ENCODE assay signal across 18 cellular contexts in the genomic region with DNA sequence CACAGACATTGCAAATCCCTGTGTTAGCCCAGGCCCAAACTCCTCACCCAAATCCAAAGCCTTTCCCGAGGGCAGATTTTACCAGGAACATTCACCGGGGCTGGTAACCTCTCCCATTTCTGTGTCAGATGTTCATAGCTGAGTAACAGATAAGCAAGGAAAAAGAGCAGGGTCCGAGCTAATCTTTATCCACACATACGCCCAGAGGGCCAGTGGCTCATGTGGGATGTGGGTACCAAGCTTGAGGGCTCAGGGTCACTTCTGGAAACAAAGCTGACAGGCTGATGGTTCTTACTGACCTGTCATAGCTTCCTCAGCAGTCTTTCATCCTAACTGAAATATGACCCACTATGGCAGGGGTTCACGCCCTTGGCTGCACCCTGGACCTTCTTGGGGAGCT. TPM values are rescaled to one million over a fixed set of nuclear protein-coding genes. Genes with fewer than 3 reads are reported as not detected.
DNase-seq lines count a peak whose midpoint lies in the region; ATAC-seq, FAIRE-seq and TF ChIP-seq lines count a peak whose summit lies in the region.
"Had no signal": no experiment of that assay in that cellular context is flagged by ENCODE, and none has a peak within 500 bp of the region (broad histone marks: within the 10 kb centered on the region; RNA-seq: fewer than 3 reads in every experiment).

No MANE protein-coding gene starts in this region.

- H2AFZ ChIP-seq in KMS-11 (ENCODE audit: low read depth) (no peak overlapping the region), K562 (ENCODE audit: low read depth, low read length) (no peak overlapping the region)

- no peaks in the 10 kb centered on the region for H3K9me1 ChIP-seq in K562 (ENCODE audit: control insufficient read depth, insufficient read depth, low read length)

- no peak overlapping the region for H3K4me3 ChIP-seq in KMS-11 (IDR thresholded peaks at IDR 0.05; ENCODE audit: insufficient read depth, low read depth, low read length)
- no peak overlapping the region for H3K4me3 ChIP-seq in K562
- H3K4me3 ChIP-seq in lung, result no peak overlapping the region
- no peak overlapping the region for H3K4me3 ChIP-seq in stomach
- no peak overlapping the region for H3K4me3 ChIP-seq in lower leg skin (ENCODE audit: low read depth, poor library complexity, severe bottlenecking)
- H3K4me3 ChIP-seq: skin epidermis had no signal

- TF ChIP-seq CTCF in KMS-11 (conservative IDR thresholded peaks at IDR 0.05; ENCODE audit: low read depth, low read length) (no peak), K562 (IDR thresholded peaks at IDR 0.05 in 2 of 3, conservative IDR thresholded peaks at IDR 0.05 in 1 of 3; ENCODE audit: insufficient read depth in 2 of 3, low read depth in 1 of 3, low read length in 3 of 3) (no peak), lung (IDR thresholded peaks at IDR 0.05; ENCODE audit: control extremely low read depth, extremely low read depth) (no peak), stomach (IDR thresholded peaks at IDR 0.05) (no peak), lower leg skin (IDR thresholded peaks at IDR 0.05) (no peak)

- peak; percentile 52 for FAIRE-seq in K562 (lab: Jason Lieb, UNC)
- no peak for FAIRE-seq in urothelium cell line (lab: Jason Lieb, UNC)

- H3K4me1 ChIP-seq in KMS-11 (ENCODE audit: low read depth, poor library complexity, severe bottlenecking) (peaks cover 20% of the 10 kb centered on the region), K562 (replicated peaks in 1 of 2; ENCODE audit: control insufficient read depth in 2 of 2, insufficient read depth in 2 of 2, low read length in 2 of 2) (peaks cover 4 to 9% of the 10 kb centered on the region in 2 experiments; a peak in 2 of 5 replicates), lung (ENCODE audit: control insufficient read depth in 2 of 2, insufficient read depth in 2 of 2, low read length in 2 of 2) (peaks cover 0 to 17% of the 10 kb centered on the region in 2 donors), stomach (peaks cover 0 to 20% (median 12%) of the 10 kb centered on the region in 4 donors)

- H3K27ac ChIP-seq in KMS-11 (no peak overlapping the region), K562 (ENCODE audit: extremely low read depth, low read depth, low read length) (no peak overlapping the region), lung (ENCODE audit: low read depth in 1 of 2, low read length in 1 of 2) (peak overlapping the region; percentile 1 to 58), stomach (peak overlapping the region in 4 of 5 donors; percentile 0 to 56 (median 36))

- 0 out of 2 replicates have a peak overlapping the region, but pooled peaks have one; percentile 5 for H3K9ac ChIP-seq in KMS-11
- no peak overlapping the region; a peak in 1 of 4 replicates for H3K9ac ChIP-seq in K562 (ENCODE audit: insufficient read depth in 1 of 2, low read depth in 2 of 2, low read length in 2 of 2)

- 38% methylated on average over 5 of the region's 5 CpGs for WGBS in K562 (ENCODE audit: insufficient coverage, low coverage, missing lambda C conversion rate)
- WGBS in lung, 2 donors, result 95 to 96% methylated on average over 5 of the region's 5 CpGs
- 80 to 94% (median 89%) methylated on average over 5 of the region's 5 CpGs for WGBS in stomach, 5 donors
- WGBS in lower leg skin, 2 donors, result 90 to 91% methylated on average over 5 of the region's 5 CpGs

- ATAC-seq in K562, result peak; percentile 33
- ATAC-seq in lung (ENCODE audit: insufficient read depth, low FRiP score), result no peak
- ATAC-seq in GM21381 (IDR thresholded peaks at IDR 0.05; ENCODE audit: unreplicated experiment), result no peak

- TF ChIP-seq POLR2A in K562 (conservative IDR thresholded peaks at IDR 0.05) (no peak), stomach (IDR thresholded peaks at IDR 0.05) (no peak), lower leg skin (IDR thresholded peaks at IDR 0.05) (no peak)

- DNase-seq in K562 (ENCODE audit: extremely low read depth in 1 of 4, low spot score in 3 of 4), result peak in 2 of 4 experiments; percentile 28 to 54
- no peak for DNase-seq in lung (ENCODE audit: low spot score)
- DNase-seq in stomach, result no peak
- DNase-seq in urothelium cell line (ENCODE audit: low spot score), result no peak
- no peak for DNase-seq in lower leg skin (ENCODE audit: low spot score in 2 of 2)
- DNase-seq in A172 (ENCODE audit: low spot score), result no peak
- DNase-seq: activated B cell treated with CpG ODN at 0.5 μM for 24 hours; DMS 273 treated with DMSO at 0.1 percent for 48 hours; head of caudate nucleus; midbrain; NCI-H1694; occipital lobe; SHP77; stimulated activated CD4-positive, alpha-beta T cell treated with anti-CD3 and anti-CD28 coated beads, Interleukin-4, amount 100 ng/mL, for 24 hours; T-helper 2 cell had no signal

- no peak for TF ChIP-seq RAD21 in K562 (CRISPR knock-in tag; conservative IDR thresholded peaks at IDR 0.05 in 1 of 2, IDR thresholded peaks at IDR 0.05 in 1 of 2)

- no peaks in the 10 kb centered on the region for H4K20me1 ChIP-seq in KMS-11 (ENCODE audit: insufficient read depth)
- H4K20me1 ChIP-seq in K562 (replicated peaks; ENCODE audit: control insufficient read depth, insufficient read depth, low read length), result no peaks in the 10 kb centered on the region

- POLR2A ChIA-PET in K562 (lab: Yijun Ruan, JAX), result interaction anchor here (0.6 to 1.9 kb wide), 7 partner anchors 9 to 397 kb away, joined by 3 to 7 read pairs (median 3); a partner anchor contains a TSS

- no TSS peak for BruUV-seq in K562 (replicated peaks; lab: Mats Ljungman, UMichigan)

- no peak for TF ChIP-seq EP300 in K562 (IDR thresholded peaks at IDR 0.05; ENCODE audit: low read length)
- TF ChIP-seq EP300 in stomach (IDR thresholded peaks at IDR 0.05), result no peak

- H3K79me2 ChIP-seq in KMS-11 (ENCODE audit: insufficient read depth, low read depth) (no peaks in the 10 kb centered on the region), K562 (ENCODE audit: control insufficient read depth, insufficient read depth, low read length) (no peaks in the 10 kb centered on the region)

- in situ Hi-C loops in K562 (cut with MboI), result loop anchor here (25.0 kb wide), 1 partner anchor 929 kb away; a partner anchor contains a TSS

- H3K27me3 ChIP-seq in KMS-11 (ENCODE audit: insufficient read depth, low read depth), result no peaks in the 10 kb centered on the region
- H3K27me3 ChIP-seq in K562 (ENCODE audit: control insufficient read depth in 2 of 2, insufficient read depth in 2 of 2, low read length in 2 of 2), result no peaks in the 10 kb centered on the region
- no peaks in the 10 kb centered on the region for H3K27me3 ChIP-seq in lung (ENCODE audit: control insufficient read depth, insufficient read depth)
- no peaks in the 10 kb centered on the region for H3K27me3 ChIP-seq in stomach

- H3K4me2 ChIP-seq in KMS-11, result peak overlapping the region; percentile 13; the same call in 1 of the 2 replicates
- H3K4me2 ChIP-seq in K562 (ENCODE audit: insufficient read depth, low read length), result no peak overlapping the region

- intact Hi-C loops in K562 (cut with micrococcal nuclease), result loop anchor here (5.0 kb wide), 1 partner anchor 174 kb away; no protein-coding TSS in a partner anchor
- intact Hi-C loops in stomach (cut with DNase I; ENCODE audit: low total_unique reads), result no loop called here
- intact Hi-C loops in lower leg skin (cut with DNase I; ENCODE audit: low total_unique reads), result no loop called here

- H3K9me3 ChIP-seq in K562 (replicated peaks; ENCODE audit: control insufficient read depth, insufficient read depth, low read depth, low read length), result 0 out of 2 replicates have a peak, but pooled peaks cover 4% of the 10 kb centered on the region
- H3K9me3 ChIP-seq in lung (ENCODE audit: control insufficient read depth in 2 of 2, insufficient read depth in 1 of 2, low read length in 1 of 2), result no peaks in the 10 kb centered on the region
- no peaks in the 10 kb centered on the region for H3K9me3 ChIP-seq in stomach

- H3K36me3 ChIP-seq in KMS-11 (ENCODE audit: insufficient read depth) (no peaks in the 10 kb centered on the region; the same call in 1 of the 2 replicates), K562 (ENCODE audit: control insufficient read depth, insufficient read depth, low read length) (peaks cover 51% of the 10 kb centered on the region), lung (ENCODE audit: control insufficient read depth in 2 of 2, insufficient read depth in 2 of 2, low read length in 2 of 2) (peaks cover 21 to 24% of the 10 kb centered on the region in 2 donors), stomach (peaks cover 7 to 70% (median 63%) of the 10 kb centered on the region in 4 donors)

- CTCF ChIA-PET in K562 (lab: Yijun Ruan, JAX; ENCODE audit: low intra/inter-chr PET ratio), result no interaction called here

TF ChIP-seq in K562, 482 proteins besides CTCF, POLR2A, EP300 and RAD21 (continues in another document):
- no peak for TF ChIP-seq PURB (CRISPR knock-in tag; IDR thresholded peaks at IDR 0.05; ENCODE audit: low read depth)
- TF ChIP-seq STAT5A (IDR thresholded peaks at IDR 0.05; ENCODE audit: borderline replicate concordance, low read length), result no peak
- TF ChIP-seq CBFA2T3 (IDR thresholded peaks at IDR 0.05), result peak; percentile 61
- peak; percentile 45 for TF ChIP-seq ARID1B (IDR thresholded peaks at IDR 0.05)
- no peak for TF ChIP-seq ZNF431 (CRISPR knock-in tag; IDR thresholded peaks at IDR 0.05)

RNA-seq across cellular contexts. Expression of a gene that starts 39.8 kb away (rescaled TPM):
- total RNA-seq in K562 (2011; cell fraction: chromatin; rRNA removed; ENCODE audit: low replicate concordance), result 92.0 and 187 TPM in 2 replicates
- 33.9 and 45.5 TPM in 2 replicates for total RNA-seq in K562 (2011; cell fraction: nucleolus; rRNA removed)
- 81.3 and 111 TPM in 2 replicates for total RNA-seq in K562 (2011; cell fraction: nucleoplasm; rRNA removed)
- 21.2 and 22.6 TPM in 2 replicates for total RNA-seq in K562 (2014; rRNA removed)
- total RNA-seq in K562 (2014; rRNA removed; fragmentation: Illumina TruSeq; extraction: Trizol), result 31.5 and 41.4 TPM in 2 replicates
- 16.2 and 18.7 TPM in 2 replicates for total RNA-seq in K562 (2015; rRNA removed; fragmentation: Illumina TruSeq; extraction: Trizol)
- total RNA-seq in K562 (2021), result 22.9 and 27.0 TPM in 2 replicates
- polyA plus RNA-seq in K562 (2011; rRNA removed), result 43.4 and 59.9 TPM in 2 replicates
- 17.5 and 26.0 TPM in 2 replicates for polyA plus RNA-seq in K562 (2011; cell fraction: cytosol; rRNA removed)
- 35.1 and 41.0 TPM in 2 replicates for polyA plus RNA-seq in K562 (2011; cell fraction: nucleus; rRNA removed)
- 35.6 and 44.8 TPM in 2 replicates for polyA plus RNA-seq in K562 (2012)
- polyA plus RNA-seq in K562 (2014; fragmentation: Illumina TruSeq; extraction: Trizol), result 24.1 and 30.7 TPM in 2 replicates
- polyA plus RNA-seq in K562 (2014; fragmentation: Nextera tagmentation; extraction: Ambion mirVana), result 10 to 100 TPM; 37.9 to 44.9 TPM
- polyA plus RNA-seq in K562 (2014; rRNA removed), result 16.5 and 20.3 TPM in 2 replicates
- 90.1 and 96.8 TPM in 2 replicates for polyA minus RNA-seq in K562 (2011; rRNA and poly(A)+ RNA removed)
- 16.4 and 22.4 TPM in 2 replicates for polyA minus RNA-seq in K562 (2011; cell fraction: cytosol; rRNA and poly(A)+ RNA removed)
- 35.4 and 48.2 TPM in 2 replicates for polyA minus RNA-seq in K562 (2011; cell fraction: nucleus; rRNA and poly(A)+ RNA removed)
- 100 to 1,000 TPM in 1 of 2 donors, 10 to 100 TPM in 1; 45.6 to 187 TPM for total RNA-seq in lung
- polyA plus RNA-seq in lung, result 10 to 100 TPM; 22.1 to 46.7 TPM
- 100 to 1,000 TPM in 1 of 5 donors, 10 to 100 TPM in 4; 12.5 to 201 (median 86.2) TPM for total RNA-seq in stomach
- polyA plus RNA-seq in stomach, result 10 to 100 TPM; 30.4 to 42.6 (median 41.3) TPM
- 100 to 1,000 TPM; 144 to 232 (median 192) TPM for total RNA-seq in lower leg skin
- 52.7 and 66.1 TPM in 2 replicates for total RNA-seq in A172 (2014; rRNA removed; shearing (Covaris generic))

Comparison
In these comparisons a context has a peak if more than half of its experiments do, and no peak if none do; other contexts are left out.
1. H3K27ac ChIP-seq: peak in lung (2 of 2) and stomach (4 of 5); none in KMS-11 (single experiment) and K562 (single experiment).